In genomic region chr6:53529324-53530036, GRCh38 we compare ENCODE assay signal across 15 cellular contexts. TPM values are rescaled to one million over a fixed set of nuclear protein-coding genes. Genes with fewer than 3 reads are reported as not detected.
DNase-seq lines count a peak whose midpoint lies in the region; ATAC-seq, FAIRE-seq and TF ChIP-seq lines count a peak whose summit lies in the region.
"Had no signal": no experiment of that assay in that cellular context is flagged by ENCODE, and none has a peak within 500 bp of the region (broad histone marks: within the 10 kb centered on the region; RNA-seq: fewer than 3 reads in every experiment).

No MANE protein-coding gene starts in this region.

- peak; percentile 15 for FAIRE-seq in H54 (lab: Jason Lieb, UNC)

- H3K36me3 ChIP-seq in heart right ventricle (no peaks in the 10 kb centered on the region), rectal smooth muscle tissue (ENCODE audit: control insufficient read depth, insufficient read depth, low read length) (no peaks in the 10 kb centered on the region), prostate gland (no peaks in the 10 kb centered on the region)

- 59 to 63% methylated on average over 5 of the region's 5 CpGs for WGBS in heart right ventricle, 2 donors
- WGBS in prostate gland = 77% methylated on average over 5 of the region's 5 CpGs

- TF ChIP-seq POLR2A in H54 (IDR thresholded peaks at IDR 0.05; ENCODE audit: low read depth, low read length) = no peak
- no peak for TF ChIP-seq POLR2A in prostate gland (IDR thresholded peaks at IDR 0.05)

- no peaks in the 10 kb centered on the region for H3K27me3 ChIP-seq in heart right ventricle
- H3K27me3 ChIP-seq in rectal smooth muscle tissue (ENCODE audit: control insufficient read depth, insufficient read depth, low read length) = no peaks in the 10 kb centered on the region
- H3K27me3 ChIP-seq in prostate gland (replicated peaks; ENCODE audit: insufficient read depth) = no peaks in the 10 kb centered on the region

- CTCF ChIA-PET in RWPE1 (lab: Yijun Ruan, JAX) = no interaction called here

- H3K4me1 ChIP-seq in heart right ventricle (peaks cover 0 to 86% (median 64%) of the 10 kb centered on the region in 9 donors), rectal smooth muscle tissue (ENCODE audit: control insufficient read depth, insufficient read depth, low read length) (peaks cover 36% of the 10 kb centered on the region), prostate gland (replicated peaks) (peaks cover 5% of the 10 kb centered on the region)

- H3K9me3 ChIP-seq in heart right ventricle (no peaks in the 10 kb centered on the region), prostate gland (no peaks in the 10 kb centered on the region)

- no peak for TF ChIP-seq CTCF in RWPE1 (conservative IDR thresholded peaks at IDR 0.05; ENCODE audit: low read depth)
- TF ChIP-seq CTCF in heart right ventricle (IDR thresholded peaks at IDR 0.05) = no peak
- TF ChIP-seq CTCF in prostate gland (IDR thresholded peaks at IDR 0.05) = no peak

- DNase-seq in H54 (ENCODE audit: insufficient read length, low spot score) = no peak
- no peak for DNase-seq in RWPE1 (ENCODE audit: low spot score)
- DNase-seq in heart right ventricle = no peak
- DNase-seq in DMS114 treated with DMSO at 0.1 percent for 48 hours (lab: John Stamatoyannopoulos, UW; ENCODE audit: unreplicated experiment) = no peak
- DNase-seq in prostate gland (ENCODE audit: low spot score) = no peak
- DNase-seq: activated CD8-positive, alpha-beta T cell treated with anti-CD3 and anti-CD28 coated beads for 36 hours; activated effector memory CD4-positive, alpha-beta T cell treated with Interleukin-2 at 50 U/mL for 16 hours; DND-41; KG1; stimulated activated naive B cell treated with anti-CD40 and anti-IgM and Interleukin-4, amounts not matched to agents 10 μg/mL and 1 μg/mL and 100 μg/mL, for 72 hours had no signal

- POLR2A ChIA-PET in RWPE1 (lab: Yijun Ruan, JAX; ENCODE audit: low non-redundant PET) = no interaction called here

- intact Hi-C loops in heart right ventricle (cut with DNase I) (loop anchor here in 2 of 10 donors (5.0 to 10.0 kb wide), 2 partner anchors 125 to 153 kb away; no protein-coding TSS in a partner anchor), prostate gland (cut with DNase I) (no loop called here)

- H3K27ac ChIP-seq in RWPE1 (peak overlapping the region; percentile 39; the same call in 1 of the 2 replicates), heart right ventricle (peak overlapping the region in 7 of 10 donors; percentile 14 to 87 (median 79)), rectal smooth muscle tissue (ENCODE audit: low read depth, low read length) (peak overlapping the region; percentile 72), prostate gland (no peak overlapping the region)
- H3K27ac ChIP-seq: C4-2B had no signal

- peak in 6 of 8 donors; percentile 31 to 62 (median 46) for ATAC-seq in heart right ventricle
- ATAC-seq in HG03135 (IDR thresholded peaks at IDR 0.05; ENCODE audit: unreplicated experiment) = no peak
- ATAC-seq: activated CD8-positive, alpha-beta T cell treated with anti-CD3 and anti-CD28 coated beads for 36 hours; stimulated activated naive B cell treated with anti-CD40 and anti-IgM and Interleukin-4, amounts not matched to agents 10 μg/mL and 1 μg/mL and 100 μg/mL, for 72 hours had no signal

- H3K9ac ChIP-seq in rectal smooth muscle tissue (ENCODE audit: low read length) = no peak overlapping the region

- H3K4me3 ChIP-seq in heart right ventricle = no peak overlapping the region
- no peak overlapping the region for H3K4me3 ChIP-seq in rectal smooth muscle tissue (ENCODE audit: low read length)
- H3K4me3 ChIP-seq in prostate gland = no peak overlapping the region
- H3K4me3 ChIP-seq: lung, SK-N-MC had no signal

RNA-seq across cellular contexts. Expression of gene GCLC, which starts 15.4 kb away (rescaled TPM):
- total RNA-seq in heart right ventricle (10 to 100 TPM; 13.9 to 42.8 (median 34.6) TPM), prostate gland (10 to 100 TPM; 77.1 to 81.2 TPM)
- 10 to 100 TPM in 1 of 2 donors, 1 to 10 TPM in 1; 6.0 to 13.5 TPM for polyA plus RNA-seq in heart right ventricle

Comparison
In these comparisons a context has a peak if more than half of its experiments do, and no peak if none do; other contexts are left out.
1. H3K27ac ChIP-seq: peak in RWPE1 (single experiment), heart right ventricle (7 of 10) and rectal smooth muscle tissue (single experiment); none in prostate gland (0 of 2).